Comparison of ENCODE assay signal across 25 cellular contexts in genomic region chr15:63258658-63259057, GRCh38. TPM values are rescaled to one million over a fixed set of nuclear protein-coding genes. Genes with fewer than 3 reads are reported as not detected.
DNase-seq lines count a peak whose midpoint lies in the region; ATAC-seq and TF ChIP-seq lines count a peak whose summit lies in the region.
"Had no signal": no experiment of that assay in that cellular context is flagged by ENCODE, and none has a peak within 500 bp of the region (broad histone marks: within the 10 kb centered on the region; RNA-seq: fewer than 3 reads in every experiment).

No MANE protein-coding gene starts in this region.

- POLR2A ChIA-PET in activated CD4-positive, alpha-beta memory T cell treated with anti-CD3 and anti-CD28 coated beads for 36 hours (lab: Charles Lee) = no interaction called here
- POLR2A ChIA-PET in activated CD4-positive, alpha-beta memory T cell treated with anti-CD3 and anti-CD28 coated beads, Interleukin-2, amount 10 ng/mL, durations not matched to agents 7 days and 5 days (lab: Charles Lee) = no interaction called here
- POLR2A ChIA-PET in WTC11 (lab: Charles Lee) = no interaction called here

- peak; percentile 54 for ATAC-seq in activated naive CD8-positive, alpha-beta T cell treated with anti-CD3 and anti-CD28 coated beads, Interleukin-2, amount 50 U/mL, for 24 hours
- ATAC-seq in activated T-helper 17 cell treated with anti-CD3 and anti-CD28 coated beads, Interleukin-2, amount 50 U/mL, for 72 hours (replicated peaks) = peak; percentile 70
- peak; percentile 32 to 48 for ATAC-seq in natural killer cell treated with Interleukin-12 subunit alpha and Interleukin-12 subunit beta and Interleukin-15 and Interleukin-18, amount 100 ng/mL, for 72 hours
- no peak for ATAC-seq in WTC11
- ATAC-seq: PC-3, Right ventricle myocardium inferior had no signal

- no peak for DNase-seq in activated CD4-positive, alpha-beta memory T cell treated with anti-CD3 and anti-CD28 coated beads for 36 hours
- no peak for DNase-seq in activated CD4-positive, alpha-beta memory T cell treated with anti-CD3 and anti-CD28 coated beads, Interleukin-2, amount 10 ng/mL, durations not matched to agents 7 days and 5 days
- DNase-seq in activated naive CD8-positive, alpha-beta T cell treated with anti-CD3 and anti-CD28 coated beads, Interleukin-2, amount 50 U/mL, for 24 hours = no peak
- DNase-seq in activated naive CD8-positive, alpha-beta T cell treated with anti-CD3 and anti-CD28 coated beads for 36 hours = no peak
- no peak for DNase-seq in natural killer cell treated with Interleukin-12 subunit alpha and Interleukin-12 subunit beta and Interleukin-15 and Interleukin-18, amount 100 ng/mL, for 72 hours (ENCODE audit: low spot score)
- DNase-seq in WTC11 (ENCODE audit: low spot score) = no peak
- no peak for DNase-seq in NCI-H2107 treated with DMSO at 0.1 percent for 48 hours (lab: John Stamatoyannopoulos, UW; ENCODE audit: unreplicated experiment)
- DNase-seq: CD4-positive, CD25-positive, alpha-beta regulatory T cell; DMS153; DND-41; HCEC 1CT; NCI-H1092; NCI-H1417 treated with DMSO at 0.1 percent for 48 hours; NCI-H1694 treated with DMSO at 0.1 percent for 48 hours; NCI-H2081 treated with DMSO at 0.1 percent for 48 hours; NCI-H2171 treated with DMSO at 0.1 percent for 48 hours; NCI-H446; NCI-H524 treated with DMSO at 0.1 percent for 48 hours; NCI-H82; NK-92 treated with Interleukin-12 subunit alpha and Interleukin-12 subunit beta, amount 100 ng/mL, for 24 hours; PC-3; SJCRH30 had no signal

- H3K36me3 Mint-ChIP-seq in activated CD4-positive, alpha-beta memory T cell treated with anti-CD3 and anti-CD28 coated beads for 36 hours = peaks cover 37% of the 10 kb centered on the region
- peaks cover 69% of the 10 kb centered on the region for H3K36me3 Mint-ChIP-seq in activated CD4-positive, alpha-beta memory T cell treated with anti-CD3 and anti-CD28 coated beads, Interleukin-2, amount 10 ng/mL, durations not matched to agents 7 days and 5 days (ENCODE audit: low read depth)
- H3K36me3 Mint-ChIP-seq in activated naive CD8-positive, alpha-beta T cell treated with anti-CD3 and anti-CD28 coated beads, Interleukin-2, amount 50 U/mL, for 24 hours (ENCODE audit: low read depth) = peaks cover 74% of the 10 kb centered on the region
- H3K36me3 Mint-ChIP-seq in activated naive CD8-positive, alpha-beta T cell treated with anti-CD3 and anti-CD28 coated beads for 36 hours = peaks cover 49% of the 10 kb centered on the region
- H3K36me3 Mint-ChIP-seq in activated T-helper 17 cell treated with anti-CD3 and anti-CD28 coated beads, Interleukin-2, amount 50 U/mL, for 72 hours (ENCODE audit: low read depth) = peaks cover 99% of the 10 kb centered on the region
- peaks cover 31% of the 10 kb centered on the region for H3K36me3 Mint-ChIP-seq in natural killer cell treated with Interleukin-12 subunit alpha and Interleukin-12 subunit beta and Interleukin-15 and Interleukin-18, amount 100 ng/mL, for 72 hours
- peaks cover 40% of the 10 kb centered on the region for H3K36me3 Mint-ChIP-seq in WTC11

- H3K9me3 Mint-ChIP-seq in activated CD4-positive, alpha-beta memory T cell treated with anti-CD3 and anti-CD28 coated beads for 36 hours = no peaks in the 10 kb centered on the region
- no peaks in the 10 kb centered on the region for H3K9me3 Mint-ChIP-seq in activated CD4-positive, alpha-beta memory T cell treated with anti-CD3 and anti-CD28 coated beads, Interleukin-2, amount 10 ng/mL, durations not matched to agents 7 days and 5 days
- no peaks in the 10 kb centered on the region for H3K9me3 Mint-ChIP-seq in activated naive CD8-positive, alpha-beta T cell treated with anti-CD3 and anti-CD28 coated beads, Interleukin-2, amount 50 U/mL, for 24 hours
- no peaks in the 10 kb centered on the region for H3K9me3 Mint-ChIP-seq in activated naive CD8-positive, alpha-beta T cell treated with anti-CD3 and anti-CD28 coated beads for 36 hours
- no peaks in the 10 kb centered on the region for H3K9me3 Mint-ChIP-seq in activated T-helper 17 cell treated with anti-CD3 and anti-CD28 coated beads, Interleukin-2, amount 50 U/mL, for 72 hours
- no peaks in the 10 kb centered on the region for H3K9me3 Mint-ChIP-seq in natural killer cell treated with Interleukin-12 subunit alpha and Interleukin-12 subunit beta and Interleukin-15 and Interleukin-18, amount 100 ng/mL, for 72 hours
- H3K9me3 Mint-ChIP-seq in WTC11 = peaks cover 11% of the 10 kb centered on the region
- H3K9me3 Mint-ChIP-seq: IgD-negative memory B cell had no signal

- H3K27ac Mint-ChIP-seq in activated CD4-positive, alpha-beta memory T cell treated with anti-CD3 and anti-CD28 coated beads for 36 hours = peak overlapping the region; percentile 18
- no peak overlapping the region for H3K27ac Mint-ChIP-seq in activated CD4-positive, alpha-beta memory T cell treated with anti-CD3 and anti-CD28 coated beads, Interleukin-2, amount 10 ng/mL, durations not matched to agents 7 days and 5 days
- H3K27ac Mint-ChIP-seq in activated naive CD8-positive, alpha-beta T cell treated with anti-CD3 and anti-CD28 coated beads, Interleukin-2, amount 50 U/mL, for 24 hours = no peak overlapping the region
- H3K27ac Mint-ChIP-seq in activated naive CD8-positive, alpha-beta T cell treated with anti-CD3 and anti-CD28 coated beads for 36 hours = no peak overlapping the region
- no peak overlapping the region for H3K27ac Mint-ChIP-seq in activated T-helper 17 cell treated with anti-CD3 and anti-CD28 coated beads, Interleukin-2, amount 50 U/mL, for 72 hours
- peak overlapping the region; percentile 26 to 68 for H3K27ac Mint-ChIP-seq in natural killer cell treated with Interleukin-12 subunit alpha and Interleukin-12 subunit beta and Interleukin-15 and Interleukin-18, amount 100 ng/mL, for 72 hours
- no peak overlapping the region for H3K27ac Mint-ChIP-seq in WTC11

- no peak overlapping the region for H3K4me3 Mint-ChIP-seq in activated CD4-positive, alpha-beta memory T cell treated with anti-CD3 and anti-CD28 coated beads for 36 hours
- H3K4me3 Mint-ChIP-seq in activated CD4-positive, alpha-beta memory T cell treated with anti-CD3 and anti-CD28 coated beads, Interleukin-2, amount 10 ng/mL, durations not matched to agents 7 days and 5 days = no peak overlapping the region
- H3K4me3 Mint-ChIP-seq in activated naive CD8-positive, alpha-beta T cell treated with anti-CD3 and anti-CD28 coated beads, Interleukin-2, amount 50 U/mL, for 24 hours = no peak overlapping the region
- no peak overlapping the region for H3K4me3 Mint-ChIP-seq in activated naive CD8-positive, alpha-beta T cell treated with anti-CD3 and anti-CD28 coated beads for 36 hours
- H3K4me3 Mint-ChIP-seq in activated T-helper 17 cell treated with anti-CD3 and anti-CD28 coated beads, Interleukin-2, amount 50 U/mL, for 72 hours = no peak overlapping the region
- no peak overlapping the region for H3K4me3 Mint-ChIP-seq in natural killer cell treated with Interleukin-12 subunit alpha and Interleukin-12 subunit beta and Interleukin-15 and Interleukin-18, amount 100 ng/mL, for 72 hours
- H3K4me3 Mint-ChIP-seq in WTC11 = no peak overlapping the region
- H3K4me3 Mint-ChIP-seq: CD4-positive, CD25-positive, alpha-beta regulatory T cell; IgD-negative memory B cell had no signal

- intact Hi-C loops in activated CD4-positive, alpha-beta memory T cell treated with anti-CD3 and anti-CD28 coated beads for 36 hours (cut with micrococcal nuclease) = no loop called here

- CTCF ChIA-PET in activated CD4-positive, alpha-beta memory T cell treated with anti-CD3 and anti-CD28 coated beads for 36 hours (lab: Charles Lee) = no interaction called here
- CTCF ChIA-PET in activated CD4-positive, alpha-beta memory T cell treated with anti-CD3 and anti-CD28 coated beads, Interleukin-2, amount 10 ng/mL, durations not matched to agents 7 days and 5 days (lab: Charles Lee) = no interaction called here
- CTCF ChIA-PET in WTC11 (lab: Charles Lee) = no interaction called here

- H3K4me1 Mint-ChIP-seq in activated CD4-positive, alpha-beta memory T cell treated with anti-CD3 and anti-CD28 coated beads for 36 hours (ENCODE audit: low read depth) = peaks cover 7% of the 10 kb centered on the region
- H3K4me1 Mint-ChIP-seq in activated CD4-positive, alpha-beta memory T cell treated with anti-CD3 and anti-CD28 coated beads, Interleukin-2, amount 10 ng/mL, durations not matched to agents 7 days and 5 days = peaks cover 4% of the 10 kb centered on the region
- peaks cover 19% of the 10 kb centered on the region for H3K4me1 Mint-ChIP-seq in activated naive CD8-positive, alpha-beta T cell treated with anti-CD3 and anti-CD28 coated beads, Interleukin-2, amount 50 U/mL, for 24 hours
- H3K4me1 Mint-ChIP-seq in activated naive CD8-positive, alpha-beta T cell treated with anti-CD3 and anti-CD28 coated beads for 36 hours = peaks cover 20% of the 10 kb centered on the region
- H3K4me1 Mint-ChIP-seq in activated T-helper 17 cell treated with anti-CD3 and anti-CD28 coated beads, Interleukin-2, amount 50 U/mL, for 72 hours = peaks cover 14% of the 10 kb centered on the region
- H3K4me1 Mint-ChIP-seq in natural killer cell treated with Interleukin-12 subunit alpha and Interleukin-12 subunit beta and Interleukin-15 and Interleukin-18, amount 100 ng/mL, for 72 hours (ENCODE audit: low read depth in 2 of 2) = peaks cover 0 to 20% of the 10 kb centered on the region in 2 donors
- peaks cover 28% of the 10 kb centered on the region for H3K4me1 Mint-ChIP-seq in WTC11

- TF ChIP-seq CTCF in WTC11 (IDR thresholded peaks at IDR 0.05) = no peak

- no peaks in the 10 kb centered on the region for H3K27me3 Mint-ChIP-seq in activated CD4-positive, alpha-beta memory T cell treated with anti-CD3 and anti-CD28 coated beads for 36 hours
- no peaks in the 10 kb centered on the region for H3K27me3 Mint-ChIP-seq in activated CD4-positive, alpha-beta memory T cell treated with anti-CD3 and anti-CD28 coated beads, Interleukin-2, amount 10 ng/mL, durations not matched to agents 7 days and 5 days
- H3K27me3 Mint-ChIP-seq in activated naive CD8-positive, alpha-beta T cell treated with anti-CD3 and anti-CD28 coated beads, Interleukin-2, amount 50 U/mL, for 24 hours = no peaks in the 10 kb centered on the region
- no peaks in the 10 kb centered on the region for H3K27me3 Mint-ChIP-seq in activated naive CD8-positive, alpha-beta T cell treated with anti-CD3 and anti-CD28 coated beads for 36 hours
- H3K27me3 Mint-ChIP-seq in activated T-helper 17 cell treated with anti-CD3 and anti-CD28 coated beads, Interleukin-2, amount 50 U/mL, for 72 hours = no peaks in the 10 kb centered on the region
- H3K27me3 Mint-ChIP-seq in natural killer cell treated with Interleukin-12 subunit alpha and Interleukin-12 subunit beta and Interleukin-15 and Interleukin-18, amount 100 ng/mL, for 72 hours = no peaks in the 10 kb centered on the region
- no peaks in the 10 kb centered on the region for H3K27me3 Mint-ChIP-seq in WTC11 (ENCODE audit: low read depth)
- H3K27me3 Mint-ChIP-seq: CD4-positive, CD25-positive, alpha-beta regulatory T cell; IgD-negative memory B cell had no signal

RNA-seq across cellular contexts. Expression of gene APH1B, which starts 18.7 kb away (rescaled TPM):
- 1 to 10 TPM; 6.6 to 7.0 TPM for total RNA-seq in activated CD4-positive, alpha-beta memory T cell treated with anti-CD3 and anti-CD28 coated beads for 36 hours
- total RNA-seq in activated CD4-positive, alpha-beta memory T cell treated with anti-CD3 and anti-CD28 coated beads, Interleukin-2, amount 10 ng/mL, durations not matched to agents 7 days and 5 days = 10 to 100 TPM; 10.1 to 10.6 TPM
- total RNA-seq in activated naive CD8-positive, alpha-beta T cell treated with anti-CD3 and anti-CD28 coated beads for 36 hours = 1 to 10 TPM; 9.3 to 9.4 TPM
- total RNA-seq in activated T-helper 17 cell treated with anti-CD3 and anti-CD28 coated beads, Interleukin-2, amount 50 U/mL, for 72 hours = 1 to 10 TPM; 7.8 to 8.7 TPM
- 10 to 100 TPM in 1 of 2 donors, 1 to 10 TPM in 1; 8.7 to 14.7 TPM for total RNA-seq in natural killer cell treated with Interleukin-12 subunit alpha and Interleukin-12 subunit beta and Interleukin-15 and Interleukin-18, amount 100 ng/mL, for 72 hours
- total RNA-seq in WTC11 (2021) = 22.0 to 27.5 TPM (median 25.0 TPM) in 3 replicates

Comparison
In these comparisons a context has a peak if more than half of its experiments do, and no peak if none do; other contexts are left out.
1. H3K27ac Mint-ChIP-seq: peak in activated CD4-positive, alpha-beta memory T cell treated with anti-CD3 and anti-CD28 coated beads for 36 hours (single experiment) and natural killer cell treated with Interleukin-12 subunit alpha and Interleukin-12 subunit beta and Interleukin-15 and Interleukin-18, amount 100 ng/mL, for 72 hours (2 of 2); none in activated CD4-positive, alpha-beta memory T cell treated with anti-CD3 and anti-CD28 coated beads, Interleukin-2, amount 10 ng/mL, durations not matched to agents 7 days and 5 days (single experiment), activated naive CD8-positive, alpha-beta T cell treated with anti-CD3 and anti-CD28 coated beads, Interleukin-2, amount 50 U/mL, for 24 hours (single experiment), activated naive CD8-positive, alpha-beta T cell treated with anti-CD3 and anti-CD28 coated beads for 36 hours (single experiment), activated T-helper 17 cell treated with anti-CD3 and anti-CD28 coated beads, Interleukin-2, amount 50 U/mL, for 72 hours (single experiment) and WTC11 (single experiment).